22 cellular contexts compared by ENCODE assay signal in the genomic region with DNA sequence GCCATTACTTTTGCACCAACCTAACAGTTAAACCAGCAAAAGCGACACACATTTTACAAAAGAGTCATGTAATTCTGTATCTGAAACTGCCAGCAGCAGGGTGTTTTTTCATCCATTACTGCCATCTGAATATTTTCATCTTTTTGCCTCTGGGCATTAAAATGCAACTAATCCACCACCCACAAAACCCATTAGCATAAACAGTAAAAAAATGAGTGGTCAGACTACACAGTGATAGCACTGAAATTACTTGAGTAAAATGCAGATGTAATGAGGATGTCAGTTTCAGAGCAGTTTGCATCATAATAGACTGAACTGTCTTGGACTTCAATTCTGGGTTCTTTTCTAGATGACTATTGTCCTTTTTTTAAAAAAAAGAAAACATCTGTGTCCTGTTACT.
DNase-seq lines count a peak whose midpoint lies in the region; ATAC-seq, FAIRE-seq and TF ChIP-seq lines count a peak whose summit lies in the region.
"Had no signal": no experiment of that assay in that cellular context is flagged by ENCODE, and none has a peak within 500 bp of the region (broad histone marks: within the 10 kb centered on the region; RNA-seq: fewer than 3 reads in every experiment).

No MANE protein-coding gene starts in this region.

- H3K4me2 ChIP-seq in HepG2 (ENCODE audit: low read depth, low read length): no peak overlapping the region
- H3K4me2 ChIP-seq in osteoblast (ENCODE audit: insufficient read depth, low read length): no peak overlapping the region
- H3K4me2 ChIP-seq: BLaER1 treated with 17β-estradiol and CSF1 and Interleukin-3, amounts not matched to agents 10 nM and 100 nM had no signal

- ATAC-seq in HepG2: no peak
- ATAC-seq in right lobe of liver: no peak
- ATAC-seq in omental fat pad (ENCODE audit: low FRiP score): no peak
- ATAC-seq: CD8-positive, alpha-beta T cell had no signal

- H4K20me1 ChIP-seq in HepG2 (ENCODE audit: insufficient read depth, low read length) (no peaks in the 10 kb centered on the region), osteoblast (ENCODE audit: insufficient read depth, low read length) (no peaks in the 10 kb centered on the region)
- H4K20me1 ChIP-seq: BLaER1 treated with 17β-estradiol and CSF1 and Interleukin-3, amounts not matched to agents 10 nM and 100 nM had no signal

- intact Hi-C loops in HepG2 (cut with micrococcal nuclease; ENCODE audit: unreplicated experiment): no loop called here
- intact Hi-C loops in right lobe of liver (cut with DNase I): no loop called here
- intact Hi-C loops in head of caudate nucleus (cut with DNase I): no loop called here

- DNase-seq in HepG2 (ENCODE audit: low spot score): no peak
- no peak for DNase-seq in right lobe of liver
- peak; percentile 21 to 88 for DNase-seq in HAP-1 (ENCODE audit: low spot score in 2 of 2)
- DNase-seq in SK-N-MC (ENCODE audit: low read depth, low spot score): peak; percentile 81
- peak; percentile 53 for DNase-seq in osteoblast (ENCODE audit: insufficient read length, low spot score, missing footprints)
- no peak for DNase-seq in head of caudate nucleus
- DNase-seq in omental fat pad (ENCODE audit: low spot score): no peak
- DNase-seq in effector memory CD4-positive, alpha-beta T cell: no peak
- DNase-seq: 8988T; AML-193; Caco-2; Calu3; CD4-positive, alpha-beta T cell; CD8-positive, alpha-beta T cell; DMS79 treated with DMSO at 0.1 percent for 48 hours; GF-D8 had no signal

- in situ Hi-C loops in HepG2 (cut with HindIII; ENCODE audit: extremely low pct_ligation_motif_present, low pct_unique_long_range_greater_than_20kb) (no loop called here), HAP-1 (cut with MboI; ENCODE audit: low sequenced_read_pairs) (no loop called here)

- TF ChIP-seq CTCF in HepG2 (CRISPR knock-in tag; IDR thresholded peaks at IDR 0.05): no peak
- no peak for TF ChIP-seq CTCF in right lobe of liver (IDR thresholded peaks at IDR 0.05)
- no peak for TF ChIP-seq CTCF in osteoblast (IDR thresholded peaks at IDR 0.05; ENCODE audit: extremely low read depth, low read depth, low read length)
- no peak for TF ChIP-seq CTCF in omental fat pad (IDR thresholded peaks at IDR 0.05)

- H3K27ac ChIP-seq in HepG2 (ENCODE audit: extremely low read length, insufficient read depth, low read length) (no peak overlapping the region), right lobe of liver (no peak overlapping the region), SK-N-MC (peak overlapping the region; percentile 92), osteoblast (ENCODE audit: low read depth, low read length) (no peak overlapping the region)
- no peak overlapping the region for H3K27ac ChIP-seq in effector memory CD4-positive, alpha-beta T cell (ENCODE audit: insufficient read depth, low read length, poor library complexity, severe bottlenecking)
- H3K27ac ChIP-seq: BLaER1 treated with 17β-estradiol and CSF1 and Interleukin-3, amounts not matched to agents 10 nM and 100 nM had no signal

- no peak overlapping the region for H2AFZ ChIP-seq in HepG2 (ENCODE audit: low read length)
- no peak overlapping the region for H2AFZ ChIP-seq in osteoblast (ENCODE audit: low read length)

- H3K79me2 ChIP-seq in HepG2 (ENCODE audit: insufficient read depth, low read length) (no peaks in the 10 kb centered on the region), osteoblast (ENCODE audit: insufficient read depth, low read length) (no peaks in the 10 kb centered on the region)

- BruUV-seq in HepG2 (replicated peaks; lab: Mats Ljungman, UMichigan): no TSS peak

- no peaks in the 10 kb centered on the region for H3K36me3 ChIP-seq in HepG2 (replicated peaks in 1 of 2; ENCODE audit: control insufficient read depth in 1 of 2, insufficient read depth in 2 of 2, low read length in 2 of 2)
- H3K36me3 ChIP-seq in right lobe of liver: no peaks in the 10 kb centered on the region
- H3K36me3 ChIP-seq in HAP-1 (replicated peaks): no peaks in the 10 kb centered on the region
- H3K36me3 ChIP-seq in SK-N-MC (ENCODE audit: insufficient read depth, low read length): no peaks in the 10 kb centered on the region
- H3K36me3 ChIP-seq in osteoblast (ENCODE audit: insufficient read depth, low read length): no peaks in the 10 kb centered on the region
- no peaks in the 10 kb centered on the region for H3K36me3 ChIP-seq in effector memory CD4-positive, alpha-beta T cell (ENCODE audit: control insufficient read depth, insufficient read depth, low read length)

- no peaks in the 10 kb centered on the region for H3K27me3 ChIP-seq in HepG2 (ENCODE audit: control insufficient read depth in 1 of 2, insufficient read depth in 2 of 2, low read length in 2 of 2)
- no peaks in the 10 kb centered on the region for H3K27me3 ChIP-seq in right lobe of liver
- no peaks in the 10 kb centered on the region for H3K27me3 ChIP-seq in HAP-1 (ENCODE audit: low read depth)
- no peaks in the 10 kb centered on the region for H3K27me3 ChIP-seq in osteoblast (ENCODE audit: insufficient read depth, low read length)
- no peaks in the 10 kb centered on the region for H3K27me3 ChIP-seq in effector memory CD4-positive, alpha-beta T cell (replicated peaks; ENCODE audit: control insufficient read depth, insufficient read depth, low read length, poor library complexity, severe bottlenecking)
- H3K27me3 ChIP-seq: BLaER1 treated with 17β-estradiol and CSF1 and Interleukin-3, amounts not matched to agents 10 nM and 100 nM had no signal

- H3K9ac ChIP-seq in HepG2 (ENCODE audit: insufficient read depth, low read depth, low read length) (no peak overlapping the region), SK-N-MC (ENCODE audit: insufficient read length) (peak overlapping the region; percentile 32)
- H3K9ac ChIP-seq: BLaER1 treated with 17β-estradiol and CSF1 and Interleukin-3, amounts not matched to agents 10 nM and 100 nM had no signal

- FAIRE-seq in HepG2 (lab: Jason Lieb, UNC): no peak
- FAIRE-seq: A204.1, D721Med, G401.6, GM12891, GM19239 had no signal

- no peaks in the 10 kb centered on the region for H3K9me3 ChIP-seq in HepG2 (ENCODE audit: low read length)
- H3K9me3 ChIP-seq in right lobe of liver: no peaks in the 10 kb centered on the region
- no peaks in the 10 kb centered on the region for H3K9me3 ChIP-seq in HAP-1
- H3K9me3 ChIP-seq in SK-N-MC (ENCODE audit: low read depth, low read length): no peaks in the 10 kb centered on the region
- H3K9me3 ChIP-seq in osteoblast (ENCODE audit: low read depth, low read length): no peaks in the 10 kb centered on the region
- no peaks in the 10 kb centered on the region for H3K9me3 ChIP-seq in effector memory CD4-positive, alpha-beta T cell (ENCODE audit: control insufficient read depth, low read length)
- H3K9me3 ChIP-seq: Caco-2 had no signal

- CTCF ChIA-PET in HepG2 (lab: Yijun Ruan, JAX; ENCODE audit: low intra/inter-chr PET ratio, low total read pairs): no interaction called here

- TF ChIP-seq RAD21 in HepG2 (CRISPR knock-in tag; IDR thresholded peaks at IDR 0.05): no peak

- TF ChIP-seq EP300 in HepG2 (IDR thresholded peaks at IDR 0.05; ENCODE audit: low read depth in 2 of 2, low read length in 2 of 2) (no peak), HepG2 (CRISPR knock-in tag; IDR thresholded peaks at IDR 0.05; ENCODE audit: borderline replicate concordance) (no peak)

- POLR2A ChIA-PET in HepG2 (lab: Yijun Ruan, JAX): no interaction called here

- 73% methylated on average over 1 of the region's 1 CpG for WGBS in HepG2 (ENCODE audit: low lambda C conversion rate)
- 90% methylated on average over 1 of the region's 1 CpG for WGBS in right lobe of liver (ENCODE audit: insufficient coverage, low coverage, low lambda C conversion rate, missing lambda C conversion rate)

- H3K4me1 ChIP-seq in HepG2 (ENCODE audit: insufficient read depth, low read length): no peaks in the 10 kb centered on the region
- peaks cover 0 to 35% (median 17%) of the 10 kb centered on the region in 4 donors for H3K4me1 ChIP-seq in right lobe of liver
- H3K4me1 ChIP-seq in HAP-1: peaks cover 21% of the 10 kb centered on the region
- no peaks in the 10 kb centered on the region for H3K4me1 ChIP-seq in osteoblast (ENCODE audit: insufficient read depth, low read length)
- H3K4me1 ChIP-seq in effector memory CD4-positive, alpha-beta T cell (ENCODE audit: control insufficient read depth, insufficient read depth, low read length, poor library complexity, severe bottlenecking): no peaks in the 10 kb centered on the region
- H3K4me1 ChIP-seq: Caco-2 had no signal

- H3K4me3 ChIP-seq in HepG2 (replicated peaks in 1 of 3; ENCODE audit: insufficient read depth in 1 of 3, low read depth in 2 of 3, low read length in 3 of 3): no peak overlapping the region
- no peak overlapping the region for H3K4me3 ChIP-seq in right lobe of liver
- no peak overlapping the region for H3K4me3 ChIP-seq in HAP-1
- H3K4me3 ChIP-seq in SK-N-MC: peak overlapping the region; percentile 56
- no peak overlapping the region for H3K4me3 ChIP-seq in osteoblast (ENCODE audit: insufficient read depth, low read length)
- no peak overlapping the region for H3K4me3 ChIP-seq in effector memory CD4-positive, alpha-beta T cell (ENCODE audit: insufficient read depth, low read depth, low read length, poor library complexity, severe bottlenecking)
- H3K4me3 ChIP-seq: BLaER1 treated with 17β-estradiol and CSF1 and Interleukin-3, amounts not matched to agents 10 nM and 100 nM had no signal

- TF ChIP-seq POLR2A in HepG2 (IDR thresholded peaks at IDR 0.05; ENCODE audit: insufficient read depth in 1 of 2, low read depth in 2 of 2, low read length in 2 of 2) (no peak), right lobe of liver (IDR thresholded peaks at IDR 0.05) (no peak)

Comparison
In these comparisons a context has a peak if more than half of its experiments do, and no peak if none do; other contexts are left out.
1. DNase-seq: peak in HAP-1 (2 of 2), SK-N-MC (single experiment) and osteoblast (single experiment); none in HepG2 (single experiment), right lobe of liver (0 of 3), head of caudate nucleus (0 of 42), omental fat pad (single experiment) and effector memory CD4-positive, alpha-beta T cell (0 of 3).